13 cellular contexts compared by ENCODE assay signal in the genomic region with DNA sequence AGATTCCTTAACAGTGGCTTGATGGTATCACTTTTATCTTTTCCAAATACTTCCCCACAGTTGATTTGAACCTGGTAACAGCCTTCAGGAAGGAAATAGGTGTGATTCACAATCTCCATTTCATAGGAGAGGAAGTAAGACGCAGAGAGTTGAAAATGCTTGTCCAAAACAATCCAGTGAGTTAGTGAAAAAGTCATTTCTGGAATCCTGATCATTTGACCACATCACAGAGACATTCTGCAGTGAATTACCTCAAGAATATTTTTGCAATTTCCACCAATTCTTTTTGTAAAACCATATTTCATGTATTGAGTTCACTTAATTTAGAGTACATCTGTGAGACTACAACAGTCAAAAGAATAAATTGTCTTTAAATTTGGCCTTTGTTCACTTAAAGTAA.
DNase-seq lines count a peak whose midpoint lies in the region; ATAC-seq, FAIRE-seq and TF ChIP-seq lines count a peak whose summit lies in the region.
"Had no signal": no experiment of that assay in that cellular context is flagged by ENCODE, and none has a peak within 500 bp of the region (broad histone marks: within the 10 kb centered on the region; RNA-seq: fewer than 3 reads in every experiment).

No MANE protein-coding gene starts in this region.

- TF ChIP-seq POLR2A in IMR-90 (IDR thresholded peaks at IDR 0.05; ENCODE audit: low read depth, low read length) (no peak), GM12892 (IDR thresholded peaks at IDR 0.05; ENCODE audit: low read depth, low read length) (no peak)

- H3K27me3 ChIP-seq in IMR-90 (ENCODE audit: control insufficient read depth, insufficient read depth, low read length) (no peaks in the 10 kb centered on the region), bronchial epithelial cell (ENCODE audit: control insufficient read depth, insufficient read depth, low read length) (no peaks in the 10 kb centered on the region)

- H3K27ac ChIP-seq in IMR-90 (ENCODE audit: insufficient read depth, low read length), result no peak overlapping the region

- POLR2A ChIA-PET in IMR-90 (lab: Charles Lee; ENCODE audit: unreplicated experiment), result no interaction called here

- peak overlapping the region; percentile 47; the same call in 1 of the 3 replicates for H2BK15ac ChIP-seq in IMR-90 (ENCODE audit: low read depth, low read length)

- H3K18ac ChIP-seq in IMR-90 (ENCODE audit: low read depth, low read length), result no peak overlapping the region

- ATAC-seq in IMR-90 (ENCODE audit: low read depth), result peak; percentile 86
- ATAC-seq: activated CD8-positive, alpha-beta T cell treated with anti-CD3 and anti-CD28 coated beads for 36 hours had no signal

- peak overlapping the region; percentile 67 for H2BK5ac ChIP-seq in IMR-90 (ENCODE audit: low read depth, low read length, poor library complexity, severe bottlenecking)

- H3K79me1 ChIP-seq in IMR-90 (ENCODE audit: low read depth in 1 of 2, low read length in 2 of 2), result no peaks in the 10 kb centered on the region

- no peak overlapping the region for H3K4me2 ChIP-seq in IMR-90 (ENCODE audit: low read depth, low read length)

- peak overlapping the region; percentile 98 for H2BK120ac ChIP-seq in IMR-90 (ENCODE audit: low read depth, low read length)

- no peaks in the 10 kb centered on the region for H3K9me3 ChIP-seq in IMR-90 (ENCODE audit: control insufficient read depth, insufficient read depth, low read length)

- peak overlapping the region; percentile 89 for H3K4ac ChIP-seq in IMR-90 (ENCODE audit: low read depth, low read length)

- no CpG with 5 or more reads among the region's 1 CpG for WGBS in IMR-90 (ENCODE audit: extremely low coverage in 2 of 2, insufficient read length in 1 of 2), 2 experiments

- in situ Hi-C loops in IMR-90 (cut with MboI; ENCODE audit: low sequenced_read_pairs), result no loop called here

- H3K4me1 ChIP-seq in IMR-90 (ENCODE audit: control insufficient read depth, insufficient read depth, low read length), result peaks cover 2% of the 10 kb centered on the region

- H3K23ac ChIP-seq in IMR-90 (ENCODE audit: low read depth, low read length), result peak overlapping the region; percentile 82; the same call in 1 of the 2 replicates

- H3K9me1 ChIP-seq in IMR-90 (ENCODE audit: insufficient read depth, low read length), result 0 out of 2 replicates have a peak, but pooled peaks cover 1% of the 10 kb centered on the region

- no peak for TF ChIP-seq RAD21 in IMR-90 (IDR thresholded peaks at IDR 0.05; ENCODE audit: low read length)

- CTCF ChIA-PET in IMR-90 (lab: Yijun Ruan, JAX), result no interaction called here

- DNase-seq in AG08396 (ENCODE audit: low spot score) (peak; percentile 52), IMR-90 (peak; percentile 85), bronchial epithelial cell (ENCODE audit: low read depth) (peak; percentile 26), kidney tubule cell (ENCODE audit: low spot score) (peak; percentile 66), GM12892 (ENCODE audit: insufficient read length) (no peak), CD1c-positive myeloid dendritic cell (ENCODE audit: extremely low spot score) (no peak)
- no peak for DNase-seq in activated naive CD4-positive, alpha-beta T cell treated with anti-CD3 and anti-CD28 coated beads, Interleukin-2, amount 50 U/mL, for 16 hours
- no peak for DNase-seq in stimulated activated CD4-positive, alpha-beta T cell treated with anti-CD3 and anti-CD28 coated beads, Interleukin-4, amount 100 ng/mL, for 24 hours
- DNase-seq: activated CD8-positive, alpha-beta T cell treated with anti-CD3 and anti-CD28 coated beads for 36 hours; CD8-positive, alpha-beta memory T cell; glutamatergic neuron; stimulated activated CD4-positive, alpha-beta T cell treated with anti-CD3 and anti-CD28 coated beads, Interleukin-2, amount 100 ng/mL, for 24 hours; stimulated activated naive CD4-positive, alpha-beta T cell treated with Interleukin-2 at 50 U/mL for 16 hours had no signal

- no peak overlapping the region for H3K4me3 ChIP-seq in IMR-90 (ENCODE audit: insufficient read depth, low read depth, low read length)
- no peak overlapping the region for H3K4me3 ChIP-seq in bronchial epithelial cell (ENCODE audit: low read depth, low read length)

- dilution Hi-C loops in IMR-90 (cut with HindIII; ENCODE audit: low sequenced_read_pairs, unreplicated experiment), result no loop called here

- H3K9ac ChIP-seq in IMR-90 (ENCODE audit: low read depth, low read length), result no peak overlapping the region

- H4K91ac ChIP-seq in IMR-90 (ENCODE audit: insufficient read depth, low read depth, low read length), result peak overlapping the region; percentile 84; the same call in 1 of the 2 replicates

- intact Hi-C loops in IMR-90 (cut with micrococcal nuclease), result no loop called here

- H3K14ac ChIP-seq in IMR-90 (replicated peaks; ENCODE audit: low read depth, low read length), result peak overlapping the region; percentile 91; the same call in 1 of the 2 replicates

- FAIRE-seq in bronchial epithelial cell (lab: Jason Lieb, UNC), result no peak
- no peak for FAIRE-seq in GM12892 (lab: Jason Lieb, UNC)

- H4K8ac ChIP-seq in IMR-90 (ENCODE audit: low read depth in 2 of 2, low read length in 2 of 2), result peak overlapping the region; percentile 58 to 88

- no TSS peak for BruUV-seq in IMR-90 (replicated peaks; lab: Mats Ljungman, UMichigan)

- H2AK5ac ChIP-seq in IMR-90 (ENCODE audit: low read depth, low read length), result no peak overlapping the region

- peak overlapping the region; percentile 99 for H2BK20ac ChIP-seq in IMR-90 (ENCODE audit: low read depth, low read length)

- H3K36me3 ChIP-seq in IMR-90 (ENCODE audit: control insufficient read depth, insufficient read depth, low read length), result no peaks in the 10 kb centered on the region
- no peaks in the 10 kb centered on the region for H3K36me3 ChIP-seq in bronchial epithelial cell (ENCODE audit: control insufficient read depth, insufficient read depth, low read length)

- no peak overlapping the region for H4K5ac ChIP-seq in IMR-90 (ENCODE audit: low read depth, low read length)

- no peak overlapping the region for H2AFZ ChIP-seq in IMR-90 (replicated peaks; ENCODE audit: low read length, poor library complexity)

- no peak overlapping the region for H2AK9ac ChIP-seq in IMR-90 (replicated peaks; ENCODE audit: low read depth, low read length, poor library complexity)

- no peak overlapping the region for H3K56ac ChIP-seq in IMR-90 (ENCODE audit: extremely low read depth, insufficient read depth, low read length)

- TF ChIP-seq CTCF in IMR-90 (conservative IDR thresholded peaks at IDR 0.05; ENCODE audit: low read depth, low read length) (no peak), bronchial epithelial cell (IDR thresholded peaks at IDR 0.05; ENCODE audit: insufficient read depth, low read length, severe bottlenecking) (no peak)

- no peaks in the 10 kb centered on the region for H4K20me1 ChIP-seq in IMR-90 (ENCODE audit: insufficient read depth, low read length)

TF ChIP-seq in IMR-90, 13 proteins besides CTCF, POLR2A, EP300 and RAD21:
- TF ChIP-seq MAFK (IDR thresholded peaks at IDR 0.05; ENCODE audit: low read depth, low read length), result no peak

Comparison
In these comparisons a context has a peak if more than half of its experiments do, and no peak if none do; other contexts are left out.
1. DNase-seq: peak in AG08396 (single experiment), IMR-90 (single experiment), bronchial epithelial cell (single experiment) and kidney tubule cell (single experiment); none in activated naive CD4-positive, alpha-beta T cell treated with anti-CD3 and anti-CD28 coated beads, Interleukin-2, amount 50 U/mL, for 16 hours (single experiment), GM12892 (single experiment), stimulated activated CD4-positive, alpha-beta T cell treated with anti-CD3 and anti-CD28 coated beads, Interleukin-4, amount 100 ng/mL, for 24 hours (single experiment) and CD1c-positive myeloid dendritic cell (single experiment).